27 cellular contexts compared by ENCODE assay signal in genomic region chr19:47448360-47448727, GRCh38. TPM values are rescaled to one million over a fixed set of nuclear protein-coding genes. Genes with fewer than 3 reads are reported as not detected.
DNase-seq lines count a peak whose midpoint lies in the region; ATAC-seq and FAIRE-seq lines count a peak whose summit lies in the region.
"Had no signal": no experiment of that assay in that cellular context is flagged by ENCODE, and none has a peak within 500 bp of the region (broad histone marks: within the 10 kb centered on the region; RNA-seq: fewer than 3 reads in every experiment).

No MANE protein-coding gene starts in this region.

- peaks cover 50% of the 10 kb centered on the region for H3K27me3 Mint-ChIP-seq in activated T-helper 17 cell treated with anti-CD3 and anti-CD28 coated beads, Interleukin-2, amount 50 U/mL, for 72 hours

- H2AFZ ChIP-seq in ACC112 (ENCODE audit: low read length, unreplicated experiment) = no peak overlapping the region

- H3K27me3 ChIP-seq in ACC112 (ENCODE audit: insufficient read depth, low read length) (peaks cover 72% of the 10 kb centered on the region), H7 (ENCODE audit: control insufficient read depth, insufficient read depth, low read length) (peaks cover 28% of the 10 kb centered on the region)

- peaks cover 35% of the 10 kb centered on the region for H3K4me1 Mint-ChIP-seq in activated T-helper 17 cell treated with anti-CD3 and anti-CD28 coated beads, Interleukin-2, amount 50 U/mL, for 72 hours

- peak overlapping the region; percentile 44; the same call in 1 of the 2 replicates for H3K4me3 ChIP-seq in ACC112 (ENCODE audit: low read depth, low read length)
- H3K4me3 ChIP-seq in H7 (ENCODE audit: insufficient read depth, low read depth, low read length) = peak overlapping the region; percentile 61
- H3K4me3 ChIP-seq in iPS-18c (ENCODE audit: insufficient read depth, low read depth, low read length) = peak overlapping the region; percentile 50
- H3K4me3 ChIP-seq: BLaER1 treated with 17β-estradiol and CSF1 and Interleukin-3, amounts not matched to agents 10 nM and 100 nM; SJSA1 had no signal

- H3K27ac Mint-ChIP-seq in activated T-helper 17 cell treated with anti-CD3 and anti-CD28 coated beads, Interleukin-2, amount 50 U/mL, for 72 hours = no peak overlapping the region
- H3K27ac Mint-ChIP-seq: activated CD4-positive, alpha-beta memory T cell treated with anti-CD3 and anti-CD28 coated beads, Interleukin-2, amount 10 ng/mL, durations not matched to agents 7 days and 5 days; activated naive CD4-positive, alpha-beta T cell treated with anti-CD3 and anti-CD28 coated beads, Interleukin-2, amount 50 U/mL, for 72 hours; mesothelial cell of epicardium had no signal

- H3K27ac ChIP-seq in ACC112 (ENCODE audit: low read depth, low read length) = no peak overlapping the region
- H3K27ac ChIP-seq: ascending aorta; BLaER1 treated with 17β-estradiol and CSF1 and Interleukin-3, amounts not matched to agents 10 nM and 100 nM; psoas muscle; SJSA1; tibial nerve had no signal

- H3K4me1 ChIP-seq in ACC112 (ENCODE audit: control insufficient read depth, insufficient read depth, low read length, unreplicated experiment) = no peaks in the 10 kb centered on the region
- H3K4me1 ChIP-seq: psoas muscle had no signal

- H3K9me3 Mint-ChIP-seq in activated T-helper 17 cell treated with anti-CD3 and anti-CD28 coated beads, Interleukin-2, amount 50 U/mL, for 72 hours = no peaks in the 10 kb centered on the region
- H3K9me3 Mint-ChIP-seq: activated CD4-positive, alpha-beta memory T cell treated with anti-CD3 and anti-CD28 coated beads, Interleukin-2, amount 10 ng/mL, durations not matched to agents 7 days and 5 days; activated naive CD4-positive, alpha-beta T cell treated with anti-CD3 and anti-CD28 coated beads, Interleukin-2, amount 50 U/mL, for 72 hours; mesothelial cell of epicardium had no signal

- DNase-seq in H7 (no peak), GM19239 (ENCODE audit: insufficient read length, low spot score) (no peak), NCI-H524 treated with DMSO at 0.1 percent for 48 hours (lab: John Stamatoyannopoulos, UW) (no peak)
- DNase-seq in activated effector memory CD4-positive, alpha-beta T cell treated with Interleukin-2 at 50 U/mL for 16 hours = no peak
- DNase-seq: activated CD4-positive, alpha-beta memory T cell treated with anti-CD3 and anti-CD28 coated beads, Interleukin-2, amount 10 ng/mL, durations not matched to agents 7 days and 5 days; cortex of kidney; DMS153; kidney glomerular epithelial cell; MV-4-11; NCI-H1694; NCI-H2171; RPMI8226; stimulated activated CD4-positive, alpha-beta T cell treated with anti-CD3 and anti-CD28 coated beads, Interleukin-4, amount 100 ng/mL, for 24 hours had no signal

- no peak for ATAC-seq in activated T-helper 17 cell treated with anti-CD3 and anti-CD28 coated beads, Interleukin-2, amount 50 U/mL, for 72 hours (replicated peaks)

- peak overlapping the region; percentile 7 for H3K4me3 Mint-ChIP-seq in activated T-helper 17 cell treated with anti-CD3 and anti-CD28 coated beads, Interleukin-2, amount 50 U/mL, for 72 hours
- H3K4me3 Mint-ChIP-seq: activated CD4-positive, alpha-beta memory T cell treated with anti-CD3 and anti-CD28 coated beads, Interleukin-2, amount 10 ng/mL, durations not matched to agents 7 days and 5 days; mesothelial cell of epicardium had no signal

- no peaks in the 10 kb centered on the region for H3K36me3 Mint-ChIP-seq in activated T-helper 17 cell treated with anti-CD3 and anti-CD28 coated beads, Interleukin-2, amount 50 U/mL, for 72 hours (ENCODE audit: low read depth)
- H3K36me3 Mint-ChIP-seq: mesothelial cell of epicardium had no signal

- H3K36me3 ChIP-seq in ACC112 (ENCODE audit: insufficient read depth, low read length) = no peaks in the 10 kb centered on the region
- H3K36me3 ChIP-seq in H7 (replicated peaks; ENCODE audit: control insufficient read depth, insufficient read depth, low read length) = no peaks in the 10 kb centered on the region
- H3K36me3 ChIP-seq: ascending aorta; BLaER1 treated with 17β-estradiol and CSF1 and Interleukin-3, amounts not matched to agents 10 nM and 100 nM; SJSA1; tibial nerve had no signal

- H3K9me3 ChIP-seq in iPS-18c (ENCODE audit: control insufficient read depth, insufficient read depth, low read length) = no peaks in the 10 kb centered on the region
- H3K9me3 ChIP-seq: ascending aorta; BLaER1 treated with 17β-estradiol and CSF1 and Interleukin-3, amounts not matched to agents 10 nM and 100 nM; psoas muscle; tibial nerve had no signal

- no peak for FAIRE-seq in GM19239 (lab: Jason Lieb, UNC)

- H3K79me2 ChIP-seq in ACC112 (ENCODE audit: control insufficient read depth, insufficient read depth, low read length, unreplicated experiment) = no peaks in the 10 kb centered on the region

RNA-seq across cellular contexts. Expression of gene SLC8A2, which starts 23.3 kb away (rescaled TPM):
- total RNA-seq in H7 (2014; rRNA removed; shearing (Covaris generic)) = 6.7 and 10.3 TPM in 2 replicates
- total RNA-seq in activated T-helper 17 cell treated with anti-CD3 and anti-CD28 coated beads, Interleukin-2, amount 50 U/mL, for 72 hours = under 1 TPM; 0.06 to 0.50 TPM
- total RNA-seq: activated CD4-positive, alpha-beta memory T cell treated with anti-CD3 and anti-CD28 coated beads, Interleukin-2, amount 10 ng/mL, durations not matched to agents 7 days and 5 days; ascending aorta; epithelial cell of proximal tubule; glomerular endothelial cell; IMR-90; NCI-H460; SJSA1; tibial nerve had no signal

RNA-seq across cellular contexts. Expression of gene MEIS3, which starts 29.0 kb away (rescaled TPM):
- total RNA-seq in H7 (2014; rRNA removed; shearing (Covaris generic)) = 87.0 and 134 TPM in 2 replicates
- under 1 TPM in 1 of 2 donors, not detected in 1; 0.39 TPM for total RNA-seq in activated T-helper 17 cell treated with anti-CD3 and anti-CD28 coated beads, Interleukin-2, amount 50 U/mL, for 72 hours

RNA-seq across cellular contexts. Expression of gene KPTN, which starts 35.7 kb away (rescaled TPM):
- 9.9 and 10.5 TPM in 2 replicates for total RNA-seq in H7 (2014; rRNA removed; shearing (Covaris generic))
- 10 to 100 TPM; 12.9 to 17.7 TPM for total RNA-seq in activated T-helper 17 cell treated with anti-CD3 and anti-CD28 coated beads, Interleukin-2, amount 50 U/mL, for 72 hours

Comparison
In these comparisons a context has a peak if more than half of its experiments do, and no peak if none do; other contexts are left out.
1. RNA of gene MEIS3, which starts 29.0 kb away (total RNA-seq): 87.0 to 134 TPM in H7; 0.39 TPM in activated T-helper 17 cell treated with anti-CD3 and anti-CD28 coated beads, Interleukin-2, amount 50 U/mL, for 72 hours; every median in the first group is over 10 times any median in the second.
2. Peak in every context shown above with its lines, with median percentiles within 50 percentile points of each other: H3K4me3 ChIP-seq.